In genomic region chr1:205396972-205397616, GRCh38 we compare ENCODE assay signal across 8 cellular contexts. TPM values are rescaled to one million over a fixed set of nuclear protein-coding genes. Genes with fewer than 3 reads are reported as not detected.
DNase-seq lines count a peak whose midpoint lies in the region; ATAC-seq, FAIRE-seq and TF ChIP-seq lines count a peak whose summit lies in the region.

No MANE protein-coding gene starts in this region.

- DNase-seq in SIG-M5 treated with dmso at 0.1 percent for 504 hours (lab: John Stamatoyannopoulos, UW; ENCODE audit: unreplicated experiment) = peak; percentile 55
- no peak for DNase-seq in SIG-M5 (lab: John Stamatoyannopoulos, UW)
- peak; percentile 60 for DNase-seq in LoVo (ENCODE audit: low spot score)
- DNase-seq in chondrocyte (ENCODE audit: low spot score) = no peak
- peak; percentile 64 for DNase-seq in HepG2 (ENCODE audit: low spot score)

- TF ChIP-seq POLR2A in HepG2 (IDR thresholded peaks at IDR 0.05; ENCODE audit: insufficient read depth in 1 of 2, low read depth in 2 of 2, low read length in 2 of 2) = no peak

- no peak overlapping the region for H3K27ac ChIP-seq in OCI-LY3 (ENCODE audit: low read length)
- H3K27ac ChIP-seq in HepG2 (ENCODE audit: extremely low read length, insufficient read depth, low read length) = no peak overlapping the region

- H3K4me3 ChIP-seq in OCI-LY3 (ENCODE audit: low read length) (no peak overlapping the region), HepG2 (replicated peaks in 1 of 3; ENCODE audit: insufficient read depth in 1 of 3, low read depth in 2 of 3, low read length in 3 of 3) (no peak overlapping the region)

- POLR2A ChIA-PET in HepG2 (lab: Yijun Ruan, JAX) = interaction anchor here (1.3 kb wide), 1 partner anchor 88 kb away, joined by 6 read pairs; no protein-coding TSS in a partner anchor

- H3K36me3 ChIP-seq in OCI-LY3 (replicated peaks; ENCODE audit: low read depth, low read length) (no peaks in the 10 kb centered on the region), HepG2 (replicated peaks in 1 of 2; ENCODE audit: control insufficient read depth in 1 of 2, insufficient read depth in 2 of 2, low read length in 2 of 2) (no peaks in the 10 kb centered on the region)

- TF ChIP-seq CTCF in OCI-LY3 (IDR thresholded peaks at IDR 0.05; ENCODE audit: low read depth, low read length) (peak; percentile 90), chondrocyte (IDR thresholded peaks at IDR 0.05) (peak; percentile 80), HepG2 (CRISPR knock-in tag; IDR thresholded peaks at IDR 0.05) (peak; percentile 87)

- CTCF ChIA-PET in HepG2 (lab: Yijun Ruan, JAX; ENCODE audit: low intra/inter-chr PET ratio, low total read pairs) = interaction anchor here (1.4 to 3.3 kb wide), 4 partner anchors 58 to 127 kb away, joined by 6 to 51 read pairs (median 14); no protein-coding TSS in a partner anchor

- TF ChIP-seq EP300 in HepG2 (IDR thresholded peaks at IDR 0.05; ENCODE audit: low read depth in 2 of 2, low read length in 2 of 2) (no peak), HepG2 (CRISPR knock-in tag; IDR thresholded peaks at IDR 0.05; ENCODE audit: borderline replicate concordance) (no peak)

- BruUV-seq in HepG2 (replicated peaks; lab: Mats Ljungman, UMichigan) = no TSS peak

- intact Hi-C loops in HepG2 (cut with micrococcal nuclease; ENCODE audit: unreplicated experiment) = loop anchor here (1.0 to 2.0 kb wide), 3 partner anchors 58 to 127 kb away; no protein-coding TSS in a partner anchor

- H3K4me2 ChIP-seq in OCI-LY3 (ENCODE audit: low read length) = peak overlapping the region; percentile 15; the same call in 1 of the 2 replicates
- H3K4me2 ChIP-seq in HepG2 (ENCODE audit: low read depth, low read length) = no peak overlapping the region

- H3K36me3 Mint-ChIP-seq in chondrocyte (ENCODE audit: low read depth) = no peaks in the 10 kb centered on the region

- H3K9ac ChIP-seq in OCI-LY3 (ENCODE audit: low read length) (no peak overlapping the region), HepG2 (ENCODE audit: insufficient read depth, low read depth, low read length) (no peak overlapping the region)

- peak; percentile 80 for TF ChIP-seq RAD21 in HepG2 (CRISPR knock-in tag; IDR thresholded peaks at IDR 0.05)

- H3K27ac Mint-ChIP-seq in chondrocyte (ENCODE audit: unreplicated experiment) = no peak overlapping the region

- no peaks in the 10 kb centered on the region for H3K4me1 ChIP-seq in OCI-LY3 (ENCODE audit: low read length)
- H3K4me1 ChIP-seq in HepG2 (ENCODE audit: insufficient read depth, low read length) = peaks cover 12% of the 10 kb centered on the region

- no peak overlapping the region for H3K4me3 Mint-ChIP-seq in chondrocyte (ENCODE audit: unreplicated experiment)

- WGBS in HepG2 (ENCODE audit: low lambda C conversion rate) = 0% methylated on average over 6 of the region's 6 CpGs

- in situ Hi-C loops in HepG2 (cut with HindIII; ENCODE audit: extremely low pct_ligation_motif_present, low pct_unique_long_range_greater_than_20kb) = loop anchor here (5.0 kb wide), 2 partner anchors 90 to 125 kb away; no protein-coding TSS in a partner anchor

- H4K20me1 ChIP-seq in OCI-LY3 (ENCODE audit: insufficient read depth, low read length) = no peaks in the 10 kb centered on the region
- no peaks in the 10 kb centered on the region for H4K20me1 ChIP-seq in HepG2 (ENCODE audit: insufficient read depth, low read length)

- no peaks in the 10 kb centered on the region for H3K9me3 Mint-ChIP-seq in chondrocyte (ENCODE audit: low read depth)

- peak; percentile 54 for FAIRE-seq in HepG2 (lab: Jason Lieb, UNC)

- H3K79me2 ChIP-seq in OCI-LY3 (ENCODE audit: low read length) (no peaks in the 10 kb centered on the region), HepG2 (ENCODE audit: insufficient read depth, low read length) (no peaks in the 10 kb centered on the region)

- H2AFZ ChIP-seq in OCI-LY3 (ENCODE audit: low read depth, low read length) (no peak overlapping the region), HepG2 (ENCODE audit: low read length) (no peak overlapping the region)

- H3K4me1 Mint-ChIP-seq in chondrocyte (ENCODE audit: low read depth) = no peaks in the 10 kb centered on the region

- H3K27me3 Mint-ChIP-seq in chondrocyte (ENCODE audit: low read depth) = peaks cover 23% of the 10 kb centered on the region

- no peaks in the 10 kb centered on the region for H3K9me3 ChIP-seq in OCI-LY3 (ENCODE audit: insufficient read depth, low read length)
- H3K9me3 ChIP-seq in HepG2 (ENCODE audit: low read length) = no peaks in the 10 kb centered on the region

- H3K27me3 ChIP-seq in OCI-LY3 (ENCODE audit: low read depth, low read length) = peaks cover 37% of the 10 kb centered on the region
- no peaks in the 10 kb centered on the region; a peak in 1 of 5 replicates for H3K27me3 ChIP-seq in HepG2 (ENCODE audit: control insufficient read depth in 1 of 2, insufficient read depth in 2 of 2, low read length in 2 of 2)

- ATAC-seq in HepG2 (peak; percentile 67), GM21526 (IDR thresholded peaks at IDR 0.05; ENCODE audit: low FRiP score, unreplicated experiment) (no peak), HG03439 (IDR thresholded peaks at IDR 0.05; ENCODE audit: unreplicated experiment) (no peak)

RNA-seq across cellular contexts. Expression of gene LEMD1, which starts 24.8 kb away (rescaled TPM):
- total RNA-seq in chondrocyte = not detected in 3 replicates
- 0.84 and 2.3 TPM in 2 replicates for total RNA-seq in HepG2 (2016; rRNA removed; fragmentation: Illumina TruSeq; extraction: Trizol)
- not detected in 2 replicates for total RNA-seq in HepG2 (2016; cell fraction: cytosol; rRNA removed; fragmentation: Illumina TruSeq; extraction: Trizol; ENCODE audit: low read depth)
- total RNA-seq in HepG2 (2016; cell fraction: insoluble cytoplasmic fraction; rRNA removed; fragmentation: Illumina TruSeq; extraction: Trizol) = 0.79 and 2.7 TPM in 2 replicates
- total RNA-seq in HepG2 (2016; cell fraction: membrane; rRNA removed; fragmentation: Illumina TruSeq; extraction: Trizol) = 0.62 and 0.74 TPM in 2 replicates
- 4.5 and 8.3 TPM in 2 replicates for total RNA-seq in HepG2 (2016; cell fraction: nucleus; rRNA removed; fragmentation: Illumina TruSeq; extraction: Trizol)
- 1.4 and 2.1 TPM in 2 replicates for polyA plus RNA-seq in HepG2 (2011; rRNA removed)
- polyA plus RNA-seq in HepG2 (2011; cell fraction: cytosol; rRNA removed) = 0.29 and 0.59 TPM in 2 replicates
- 5.5 and 6.9 TPM in 2 replicates for polyA plus RNA-seq in HepG2 (2011; cell fraction: nucleus; rRNA removed)
- 0.32 and 1.3 TPM in 2 replicates for polyA plus RNA-seq in HepG2 (2012)
- 0.42 TPM in 1 of 2 replicates, not detected in the other for polyA plus RNA-seq in HepG2 (2016; cell fraction: cytosol; fragmentation: Illumina TruSeq; extraction: Trizol; ENCODE audit: low read depth)
- 1.2 TPM in 2 replicates for polyA plus RNA-seq in HepG2 (2016; cell fraction: insoluble cytoplasmic fraction; fragmentation: Illumina TruSeq; extraction: Trizol; ENCODE audit: low read depth)
- 0.79 TPM in 1 of 2 replicates, not detected in the other for polyA plus RNA-seq in HepG2 (2016; cell fraction: membrane; fragmentation: Illumina TruSeq; extraction: Trizol; ENCODE audit: low read depth)
- not detected in 2 replicates for polyA plus RNA-seq in HepG2 (2016; cell fraction: nucleus; fragmentation: Illumina TruSeq; extraction: Trizol; ENCODE audit: insufficient read depth, low read depth)
- 2.3 and 20.4 TPM in 2 replicates for polyA minus RNA-seq in HepG2 (2011; rRNA and poly(A)+ RNA removed; ENCODE audit: low replicate concordance)
- polyA minus RNA-seq in HepG2 (2011; cell fraction: cytosol; rRNA and poly(A)+ RNA removed) = 2.9 and 3.3 TPM in 2 replicates
- 8.5 and 10.2 TPM in 2 replicates for polyA minus RNA-seq in HepG2 (2011; cell fraction: nucleus; rRNA and poly(A)+ RNA removed)

RNA-seq across cellular contexts. Expression of gene KLHDC8A, which starts 40.4 kb away (rescaled TPM):
- total RNA-seq in chondrocyte (0.12 TPM in 1 of 3 replicates, not detected in the others), HepG2 (2016; rRNA removed; fragmentation: Illumina TruSeq; extraction: Trizol) (not detected in 2 replicates)
- not detected in 2 replicates for total RNA-seq in HepG2 (2016; cell fraction: cytosol; rRNA removed; fragmentation: Illumina TruSeq; extraction: Trizol; ENCODE audit: low read depth)
- total RNA-seq in HepG2 (2016; cell fraction: insoluble cytoplasmic fraction; rRNA removed; fragmentation: Illumina TruSeq; extraction: Trizol) = not detected in 2 replicates
- not detected in 2 replicates for total RNA-seq in HepG2 (2016; cell fraction: membrane; rRNA removed; fragmentation: Illumina TruSeq; extraction: Trizol)
- not detected in 2 replicates for total RNA-seq in HepG2 (2016; cell fraction: nucleus; rRNA removed; fragmentation: Illumina TruSeq; extraction: Trizol)
- polyA plus RNA-seq in HepG2 (2011; rRNA removed) = not detected in 2 replicates
- polyA plus RNA-seq in HepG2 (2011; cell fraction: cytosol; rRNA removed) = not detected in 2 replicates
- not detected in 2 replicates for polyA plus RNA-seq in HepG2 (2011; cell fraction: nucleus; rRNA removed)
- not detected in 2 replicates for polyA plus RNA-seq in HepG2 (2012)
- not detected in 2 replicates for polyA plus RNA-seq in HepG2 (2016; cell fraction: cytosol; fragmentation: Illumina TruSeq; extraction: Trizol; ENCODE audit: low read depth)
- not detected in 2 replicates for polyA plus RNA-seq in HepG2 (2016; cell fraction: insoluble cytoplasmic fraction; fragmentation: Illumina TruSeq; extraction: Trizol; ENCODE audit: low read depth)
- polyA plus RNA-seq in HepG2 (2016; cell fraction: membrane; fragmentation: Illumina TruSeq; extraction: Trizol; ENCODE audit: low read depth) = not detected in 2 replicates
- polyA plus RNA-seq in HepG2 (2016; cell fraction: nucleus; fragmentation: Illumina TruSeq; extraction: Trizol; ENCODE audit: insufficient read depth, low read depth) = not detected in 2 replicates
- polyA minus RNA-seq in HepG2 (2011; rRNA and poly(A)+ RNA removed; ENCODE audit: low replicate concordance) = 0.77 TPM in 1 of 2 replicates, not detected in the other
- not detected in 2 replicates for polyA minus RNA-seq in HepG2 (2011; cell fraction: cytosol; rRNA and poly(A)+ RNA removed)
- not detected in 2 replicates for polyA minus RNA-seq in HepG2 (2011; cell fraction: nucleus; rRNA and poly(A)+ RNA removed)

RNA-seq across cellular contexts. Expression of gene BLACAT1, which starts 58.8 kb away (rescaled TPM):
- not detected in 3 replicates for total RNA-seq in chondrocyte
- total RNA-seq in HepG2 (2016; rRNA removed; fragmentation: Illumina TruSeq; extraction: Trizol) = 0.42 and 1.2 TPM in 2 replicates
- 0.18 TPM in 1 of 2 replicates, not detected in the other for total RNA-seq in HepG2 (2016; cell fraction: cytosol; rRNA removed; fragmentation: Illumina TruSeq; extraction: Trizol; ENCODE audit: low read depth)
- total RNA-seq in HepG2 (2016; cell fraction: insoluble cytoplasmic fraction; rRNA removed; fragmentation: Illumina TruSeq; extraction: Trizol) = 0.28 and 1.4 TPM in 2 replicates
- 0.10 and 0.28 TPM in 2 replicates for total RNA-seq in HepG2 (2016; cell fraction: membrane; rRNA removed; fragmentation: Illumina TruSeq; extraction: Trizol)
- total RNA-seq in HepG2 (2016; cell fraction: nucleus; rRNA removed; fragmentation: Illumina TruSeq; extraction: Trizol) = 2.8 and 3.4 TPM in 2 replicates
- polyA plus RNA-seq in HepG2 (2011; rRNA removed) = 2.7 and 2.8 TPM in 2 replicates
- polyA plus RNA-seq in HepG2 (2011; cell fraction: cytosol; rRNA removed) = 1.2 and 1.4 TPM in 2 replicates
- polyA plus RNA-seq in HepG2 (2011; cell fraction: nucleus; rRNA removed) = 6.9 and 7.0 TPM in 2 replicates
- 0.36 and 0.88 TPM in 2 replicates for polyA plus RNA-seq in HepG2 (2012)
- 0.07 and 0.09 TPM in 2 replicates for polyA plus RNA-seq in HepG2 (2016; cell fraction: cytosol; fragmentation: Illumina TruSeq; extraction: Trizol; ENCODE audit: low read depth)
- 0.48 and 0.52 TPM in 2 replicates for polyA plus RNA-seq in HepG2 (2016; cell fraction: insoluble cytoplasmic fraction; fragmentation: Illumina TruSeq; extraction: Trizol; ENCODE audit: low read depth)
- polyA plus RNA-seq in HepG2 (2016; cell fraction: membrane; fragmentation: Illumina TruSeq; extraction: Trizol; ENCODE audit: low read depth) = 0.12 and 0.19 TPM in 2 replicates
- 2.2 and 2.7 TPM in 2 replicates for polyA plus RNA-seq in HepG2 (2016; cell fraction: nucleus; fragmentation: Illumina TruSeq; extraction: Trizol; ENCODE audit: insufficient read depth, low read depth)
- polyA minus RNA-seq in HepG2 (2011; rRNA and poly(A)+ RNA removed; ENCODE audit: low replicate concordance) = 0.37 and 5.7 TPM in 2 replicates
- polyA minus RNA-seq in HepG2 (2011; cell fraction: cytosol; rRNA and poly(A)+ RNA removed) = 0.79 and 0.97 TPM in 2 replicates
- polyA minus RNA-seq in HepG2 (2011; cell fraction: nucleus; rRNA and poly(A)+ RNA removed) = 9.9 and 10.4 TPM in 2 replicates

Comparison
In these comparisons a context has a peak if more than half of its experiments do, and no peak if none do; other contexts are left out.
1. DNase-seq: peak in SIG-M5 treated with dmso at 0.1 percent for 504 hours (single experiment), LoVo (single experiment) and HepG2 (single experiment); none in SIG-M5 (single experiment) and chondrocyte (single experiment).
2. Peak in every context shown above with its lines, with median percentiles within 50 percentile points of each other: CTCF ChIP-seq.